In genomic region chr18:13427354-13427753, GRCh38 we compare ENCODE assay signal across 2 cellular contexts.
TF ChIP-seq lines count a peak whose summit lies in the region.

No MANE protein-coding gene starts in this region.

TF ChIP-seq in liver, 16 proteins besides CTCF, POLR2A, EP300 and RAD21 (continued from another document):
- TF ChIP-seq REST (IDR thresholded peaks at IDR 0.05) (peak; percentile 42), NR2F2 (IDR thresholded peaks at IDR 0.05) (no peak), FOXA1 (IDR thresholded peaks at IDR 0.05) (peak; percentile 39), GABPA (IDR thresholded peaks at IDR 0.05 in 1 of 2, conservative IDR thresholded peaks at IDR 0.05 in 1 of 2) (no peak), TAF1 (conservative IDR thresholded peaks at IDR 0.05) (no peak), RXRA (IDR thresholded peaks at IDR 0.05) (peak; percentile 34 to 48), HNF4A (conservative IDR thresholded peaks at IDR 0.05) (peak; percentile 57 to 61), JUND (IDR thresholded peaks at IDR 0.05) (peak in 1 of 2 donors; percentile 42), YY1 (IDR thresholded peaks at IDR 0.05) (peak; percentile 37), FOXA2 (IDR thresholded peaks at IDR 0.05) (peak; percentile 10), ZBTB33 (IDR thresholded peaks at IDR 0.05) (peak; percentile 24), HNF4G (IDR thresholded peaks at IDR 0.05) (no peak), SP1 (IDR thresholded peaks at IDR 0.05) (peak; percentile 72), ATF3 (IDR thresholded peaks at IDR 0.05) (no peak)

TF ChIP-seq in HepG2, 621 proteins besides CTCF, POLR2A, EP300 and RAD21:
- no peak for TF ChIP-seq ZBTB4 (CRISPR knock-in tag; IDR thresholded peaks at IDR 0.05; ENCODE audit: borderline replicate concordance)
- TF ChIP-seq ZNF20 (CRISPR knock-in tag; IDR thresholded peaks at IDR 0.05) = no peak
- TF ChIP-seq SMAD1 (CRISPR knock-in tag; IDR thresholded peaks at IDR 0.05; ENCODE audit: borderline replicate concordance, low read depth) = no peak
